In genomic region chr20:20038586-20038985, GRCh38 we compare ENCODE assay signal across 2 cellular contexts.
A peak's percentile ranks its signal among the peaks of the same experiment; 100 is the strongest.
TF ChIP-seq lines count a peak whose summit lies in the region.

No MANE protein-coding gene starts in this region.

TF ChIP-seq in HepG2, 621 proteins besides CTCF, POLR2A, EP300 and RAD21:
- TF ChIP-seq CCDC6 (CRISPR knock-in tag; IDR thresholded peaks at IDR 0.05) (no peak), RBM22 (optimal IDR thresholded peaks at IDR 0.05; ENCODE audit: low read length) (peak; percentile 4)

TF ChIP-seq in WTC11, 78 proteins besides CTCF, POLR2A, EP300 and RAD21:
- no peak for TF ChIP-seq ATF1 (CRISPR knock-in tag; IDR thresholded peaks at IDR 0.05)
- TF ChIP-seq E2F1 (CRISPR knock-in tag; IDR thresholded peaks at IDR 0.05) = no peak
- no peak for TF ChIP-seq GABPB1 (CRISPR knock-in tag; IDR thresholded peaks at IDR 0.05)
- TF ChIP-seq, protein P1, sequence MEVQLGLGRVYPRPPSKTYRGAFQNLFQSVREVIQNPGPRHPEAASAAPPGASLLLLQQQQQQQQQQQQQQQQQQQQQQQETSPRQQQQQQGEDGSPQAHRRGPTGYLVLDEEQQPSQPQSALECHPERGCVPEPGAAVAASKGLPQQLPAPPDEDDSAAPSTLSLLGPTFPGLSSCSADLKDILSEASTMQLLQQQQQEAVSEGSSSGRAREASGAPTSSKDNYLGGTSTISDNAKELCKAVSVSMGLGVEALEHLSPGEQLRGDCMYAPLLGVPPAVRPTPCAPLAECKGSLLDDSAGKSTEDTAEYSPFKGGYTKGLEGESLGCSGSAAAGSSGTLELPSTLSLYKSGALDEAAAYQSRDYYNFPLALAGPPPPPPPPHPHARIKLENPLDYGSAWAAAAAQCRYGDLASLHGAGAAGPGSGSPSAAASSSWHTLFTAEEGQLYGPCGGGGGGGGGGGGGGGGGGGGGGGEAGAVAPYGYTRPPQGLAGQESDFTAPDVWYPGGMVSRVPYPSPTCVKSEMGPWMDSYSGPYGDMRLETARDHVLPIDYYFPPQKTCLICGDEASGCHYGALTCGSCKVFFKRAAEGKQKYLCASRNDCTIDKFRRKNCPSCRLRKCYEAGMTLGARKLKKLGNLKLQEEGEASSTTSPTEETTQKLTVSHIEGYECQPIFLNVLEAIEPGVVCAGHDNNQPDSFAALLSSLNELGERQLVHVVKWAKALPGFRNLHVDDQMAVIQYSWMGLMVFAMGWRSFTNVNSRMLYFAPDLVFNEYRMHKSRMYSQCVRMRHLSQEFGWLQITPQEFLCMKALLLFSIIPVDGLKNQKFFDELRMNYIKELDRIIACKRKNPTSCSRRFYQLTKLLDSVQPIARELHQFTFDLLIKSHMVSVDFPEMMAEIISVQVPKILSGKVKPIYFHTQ (CRISPR knock-in tag; IDR thresholded peaks at IDR 0.05) = no peak
- TF ChIP-seq ELF4 (CRISPR knock-in tag; IDR thresholded peaks at IDR 0.05; ENCODE audit: low read depth) = no peak
- TF ChIP-seq NFATC4 (CRISPR knock-in tag; IDR thresholded peaks at IDR 0.05) = no peak
- TF ChIP-seq, protein P2, sequence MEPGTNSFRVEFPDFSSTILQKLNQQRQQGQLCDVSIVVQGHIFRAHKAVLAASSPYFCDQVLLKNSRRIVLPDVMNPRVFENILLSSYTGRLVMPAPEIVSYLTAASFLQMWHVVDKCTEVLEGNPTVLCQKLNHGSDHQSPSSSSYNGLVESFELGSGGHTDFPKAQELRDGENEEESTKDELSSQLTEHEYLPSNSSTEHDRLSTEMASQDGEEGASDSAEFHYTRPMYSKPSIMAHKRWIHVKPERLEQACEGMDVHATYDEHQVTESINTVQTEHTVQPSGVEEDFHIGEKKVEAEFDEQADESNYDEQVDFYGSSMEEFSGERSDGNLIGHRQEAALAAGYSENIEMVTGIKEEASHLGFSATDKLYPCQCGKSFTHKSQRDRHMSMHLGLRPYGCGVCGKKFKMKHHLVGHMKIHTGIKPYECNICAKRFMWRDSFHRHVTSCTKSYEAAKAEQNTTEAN (CRISPR knock-in tag; IDR thresholded peaks at IDR 0.05) = no peak
- TF ChIP-seq, protein P3, sequence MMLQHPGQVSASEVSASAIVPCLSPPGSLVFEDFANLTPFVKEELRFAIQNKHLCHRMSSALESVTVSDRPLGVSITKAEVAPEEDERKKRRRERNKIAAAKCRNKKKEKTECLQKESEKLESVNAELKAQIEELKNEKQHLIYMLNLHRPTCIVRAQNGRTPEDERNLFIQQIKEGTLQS (CRISPR knock-in tag; conservative IDR thresholded peaks at IDR 0.05) = no peak
- TF ChIP-seq ZNF121 (CRISPR knock-in tag; IDR thresholded peaks at IDR 0.05) = no peak
- TF ChIP-seq FOXJ3 (CRISPR knock-in tag; IDR thresholded peaks at IDR 0.05; ENCODE audit: borderline replicate concordance) = no peak
- no peak for TF ChIP-seq SMAD3 (CRISPR knock-in tag; IDR thresholded peaks at IDR 0.05; ENCODE audit: borderline replicate concordance)
- TF ChIP-seq ESRRA (CRISPR knock-in tag; IDR thresholded peaks at IDR 0.05; ENCODE audit: borderline replicate concordance) = no peak
- TF ChIP-seq, protein P4, sequence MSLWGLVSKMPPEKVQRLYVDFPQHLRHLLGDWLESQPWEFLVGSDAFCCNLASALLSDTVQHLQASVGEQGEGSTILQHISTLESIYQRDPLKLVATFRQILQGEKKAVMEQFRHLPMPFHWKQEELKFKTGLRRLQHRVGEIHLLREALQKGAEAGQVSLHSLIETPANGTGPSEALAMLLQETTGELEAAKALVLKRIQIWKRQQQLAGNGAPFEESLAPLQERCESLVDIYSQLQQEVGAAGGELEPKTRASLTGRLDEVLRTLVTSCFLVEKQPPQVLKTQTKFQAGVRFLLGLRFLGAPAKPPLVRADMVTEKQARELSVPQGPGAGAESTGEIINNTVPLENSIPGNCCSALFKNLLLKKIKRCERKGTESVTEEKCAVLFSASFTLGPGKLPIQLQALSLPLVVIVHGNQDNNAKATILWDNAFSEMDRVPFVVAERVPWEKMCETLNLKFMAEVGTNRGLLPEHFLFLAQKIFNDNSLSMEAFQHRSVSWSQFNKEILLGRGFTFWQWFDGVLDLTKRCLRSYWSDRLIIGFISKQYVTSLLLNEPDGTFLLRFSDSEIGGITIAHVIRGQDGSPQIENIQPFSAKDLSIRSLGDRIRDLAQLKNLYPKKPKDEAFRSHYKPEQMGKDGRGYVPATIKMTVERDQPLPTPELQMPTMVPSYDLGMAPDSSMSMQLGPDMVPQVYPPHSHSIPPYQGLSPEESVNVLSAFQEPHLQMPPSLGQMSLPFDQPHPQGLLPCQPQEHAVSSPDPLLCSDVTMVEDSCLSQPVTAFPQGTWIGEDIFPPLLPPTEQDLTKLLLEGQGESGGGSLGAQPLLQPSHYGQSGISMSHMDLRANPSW (CRISPR knock-in tag; conservative IDR thresholded peaks at IDR 0.05; ENCODE audit: low read depth) = no peak
- TF ChIP-seq PRDM15 (CRISPR knock-in tag; IDR thresholded peaks at IDR 0.05) = no peak
- TF ChIP-seq ZNF416 (CRISPR knock-in tag; IDR thresholded peaks at IDR 0.05) = no peak
- no peak for TF ChIP-seq GTF2I (CRISPR knock-in tag; conservative IDR thresholded peaks at IDR 0.05)
- no peak for TF ChIP-seq GRHL2 (CRISPR knock-in tag; IDR thresholded peaks at IDR 0.05; ENCODE audit: insufficient replicate concordance, severe bottlenecking)
- no peak for TF ChIP-seq ZBTB21 (CRISPR knock-in tag; IDR thresholded peaks at IDR 0.05; ENCODE audit: borderline replicate concordance)
TF ChIP-seq in WTC11: peak in this region for 0.
